ENCODE assay signal across 2 cellular contexts in the genomic region with DNA sequence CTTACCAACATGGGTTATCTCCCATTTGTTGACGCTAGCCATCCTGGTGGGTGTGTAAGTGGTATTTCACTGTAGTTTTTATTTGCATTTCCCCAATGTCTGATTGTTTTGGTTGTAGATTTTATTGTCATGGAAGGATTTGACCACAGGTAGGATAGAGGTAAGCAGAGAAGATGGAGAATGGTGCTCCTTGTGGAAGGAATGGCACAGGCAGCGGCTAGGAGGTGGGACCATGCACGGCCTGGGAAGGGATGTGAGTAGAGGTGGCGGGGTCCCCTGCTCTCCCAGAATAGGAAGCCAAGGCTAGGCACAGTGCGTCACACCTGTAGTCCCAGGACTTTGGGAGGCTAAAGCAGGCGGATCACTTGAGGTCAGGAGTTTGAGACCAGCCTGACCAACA.
TF ChIP-seq lines count a peak whose summit lies in the region.

No MANE protein-coding gene starts in this region.

TF ChIP-seq in GM23338, 12 proteins besides CTCF, POLR2A, EP300 and RAD21:
- no peak for TF ChIP-seq ZNF114 (CRISPR knock-in tag; IDR thresholded peaks at IDR 0.05)
- TF ChIP-seq, protein P1, sequence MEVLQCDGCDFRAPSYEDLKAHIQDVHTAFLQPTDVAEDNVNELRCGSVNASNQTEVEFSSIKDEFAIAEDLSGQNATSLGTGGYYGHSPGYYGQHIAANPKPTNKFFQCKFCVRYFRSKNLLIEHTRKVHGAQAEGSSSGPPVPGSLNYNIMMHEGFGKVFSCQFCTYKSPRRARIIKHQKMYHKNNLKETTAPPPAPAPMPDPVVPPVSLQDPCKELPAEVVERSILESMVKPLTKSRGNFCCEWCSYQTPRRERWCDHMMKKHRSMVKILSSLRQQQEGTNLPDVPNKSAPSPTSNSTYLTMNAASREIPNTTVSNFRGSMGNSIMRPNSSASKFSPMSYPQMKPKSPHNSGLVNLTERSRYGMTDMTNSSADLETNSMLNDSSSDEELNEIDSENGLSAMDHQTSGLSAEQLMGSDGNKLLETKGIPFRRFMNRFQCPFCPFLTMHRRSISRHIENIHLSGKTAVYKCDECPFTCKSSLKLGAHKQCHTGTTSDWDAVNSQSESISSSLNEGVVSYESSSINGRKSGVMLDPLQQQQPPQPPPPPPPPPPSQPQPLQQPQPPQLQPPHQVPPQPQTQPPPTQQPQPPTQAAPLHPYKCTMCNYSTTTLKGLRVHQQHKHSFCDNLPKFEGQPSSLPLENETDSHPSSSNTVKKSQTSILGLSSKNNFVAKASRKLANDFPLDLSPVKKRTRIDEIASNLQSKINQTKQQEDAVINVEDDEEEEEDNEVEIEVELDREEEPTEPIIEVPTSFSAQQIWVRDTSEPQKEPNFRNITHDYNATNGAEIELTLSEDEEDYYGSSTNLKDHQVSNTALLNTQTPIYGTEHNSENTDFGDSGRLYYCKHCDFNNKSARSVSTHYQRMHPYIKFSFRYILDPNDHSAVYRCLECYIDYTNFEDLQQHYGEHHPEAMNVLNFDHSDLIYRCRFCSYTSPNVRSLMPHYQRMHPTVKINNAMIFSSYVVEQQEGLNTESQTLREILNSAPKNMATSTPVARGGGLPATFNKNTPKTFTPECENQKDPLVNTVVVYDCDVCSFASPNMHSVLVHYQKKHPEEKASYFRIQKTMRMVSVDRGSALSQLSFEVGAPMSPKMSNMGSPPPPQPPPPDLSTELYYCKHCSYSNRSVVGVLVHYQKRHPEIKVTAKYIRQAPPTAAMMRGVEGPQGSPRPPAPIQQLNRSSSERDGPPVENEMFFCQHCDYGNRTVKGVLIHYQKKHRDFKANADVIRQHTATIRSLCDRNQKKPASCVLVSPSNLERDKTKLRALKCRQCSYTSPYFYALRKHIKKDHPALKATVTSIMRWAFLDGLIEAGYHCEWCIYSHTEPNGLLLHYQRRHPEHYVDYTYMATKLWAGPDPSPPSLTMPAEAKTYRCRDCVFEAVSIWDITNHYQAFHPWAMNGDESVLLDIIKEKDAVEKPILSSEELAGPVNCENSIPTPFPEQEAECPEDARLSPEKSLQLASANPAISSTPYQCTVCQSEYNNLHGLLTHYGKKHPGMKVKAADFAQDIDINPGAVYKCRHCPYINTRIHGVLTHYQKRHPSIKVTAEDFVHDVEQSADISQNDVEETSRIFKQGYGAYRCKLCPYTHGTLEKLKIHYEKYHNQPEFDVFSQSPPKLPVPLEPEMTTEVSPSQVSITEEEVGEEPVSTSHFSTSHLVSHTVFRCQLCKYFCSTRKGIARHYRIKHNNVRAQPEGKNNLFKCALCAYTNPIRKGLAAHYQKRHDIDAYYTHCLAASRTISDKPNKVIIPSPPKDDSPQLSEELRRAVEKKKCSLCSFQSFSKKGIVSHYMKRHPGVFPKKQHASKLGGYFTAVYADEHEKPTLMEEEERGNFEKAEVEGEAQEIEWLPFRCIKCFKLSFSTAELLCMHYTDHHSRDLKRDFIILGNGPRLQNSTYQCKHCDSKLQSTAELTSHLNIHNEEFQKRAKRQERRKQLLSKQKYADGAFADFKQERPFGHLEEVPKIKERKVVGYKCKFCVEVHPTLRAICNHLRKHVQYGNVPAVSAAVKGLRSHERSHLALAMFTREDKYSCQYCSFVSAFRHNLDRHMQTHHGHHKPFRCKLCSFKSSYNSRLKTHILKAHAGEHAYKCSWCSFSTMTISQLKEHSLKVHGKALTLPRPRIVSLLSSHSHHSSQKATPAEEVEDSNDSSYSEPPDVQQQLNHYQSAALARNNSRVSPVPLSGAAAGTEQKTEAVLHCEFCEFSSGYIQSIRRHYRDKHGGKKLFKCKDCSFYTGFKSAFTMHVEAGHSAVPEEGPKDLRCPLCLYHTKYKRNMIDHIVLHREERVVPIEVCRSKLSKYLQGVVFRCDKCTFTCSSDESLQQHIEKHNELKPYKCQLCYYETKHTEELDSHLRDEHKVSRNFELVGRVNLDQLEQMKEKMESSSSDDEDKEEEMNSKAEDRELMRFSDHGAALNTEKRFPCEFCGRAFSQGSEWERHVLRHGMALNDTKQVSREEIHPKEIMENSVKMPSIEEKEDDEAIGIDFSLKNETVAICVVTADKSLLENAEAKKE (CRISPR knock-in tag; IDR thresholded peaks at IDR 0.05) = no peak
- TF ChIP-seq, protein P2, sequence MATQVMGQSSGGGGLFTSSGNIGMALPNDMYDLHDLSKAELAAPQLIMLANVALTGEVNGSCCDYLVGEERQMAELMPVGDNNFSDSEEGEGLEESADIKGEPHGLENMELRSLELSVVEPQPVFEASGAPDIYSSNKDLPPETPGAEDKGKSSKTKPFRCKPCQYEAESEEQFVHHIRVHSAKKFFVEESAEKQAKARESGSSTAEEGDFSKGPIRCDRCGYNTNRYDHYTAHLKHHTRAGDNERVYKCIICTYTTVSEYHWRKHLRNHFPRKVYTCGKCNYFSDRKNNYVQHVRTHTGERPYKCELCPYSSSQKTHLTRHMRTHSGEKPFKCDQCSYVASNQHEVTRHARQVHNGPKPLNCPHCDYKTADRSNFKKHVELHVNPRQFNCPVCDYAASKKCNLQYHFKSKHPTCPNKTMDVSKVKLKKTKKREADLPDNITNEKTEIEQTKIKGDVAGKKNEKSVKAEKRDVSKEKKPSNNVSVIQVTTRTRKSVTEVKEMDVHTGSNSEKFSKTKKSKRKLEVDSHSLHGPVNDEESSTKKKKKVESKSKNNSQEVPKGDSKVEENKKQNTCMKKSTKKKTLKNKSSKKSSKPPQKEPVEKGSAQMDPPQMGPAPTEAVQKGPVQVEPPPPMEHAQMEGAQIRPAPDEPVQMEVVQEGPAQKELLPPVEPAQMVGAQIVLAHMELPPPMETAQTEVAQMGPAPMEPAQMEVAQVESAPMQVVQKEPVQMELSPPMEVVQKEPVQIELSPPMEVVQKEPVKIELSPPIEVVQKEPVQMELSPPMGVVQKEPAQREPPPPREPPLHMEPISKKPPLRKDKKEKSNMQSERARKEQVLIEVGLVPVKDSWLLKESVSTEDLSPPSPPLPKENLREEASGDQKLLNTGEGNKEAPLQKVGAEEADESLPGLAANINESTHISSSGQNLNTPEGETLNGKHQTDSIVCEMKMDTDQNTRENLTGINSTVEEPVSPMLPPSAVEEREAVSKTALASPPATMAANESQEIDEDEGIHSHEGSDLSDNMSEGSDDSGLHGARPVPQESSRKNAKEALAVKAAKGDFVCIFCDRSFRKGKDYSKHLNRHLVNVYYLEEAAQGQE (IDR thresholded peaks at IDR 0.05; ENCODE audit: unreplicated experiment) = no peak
- TF ChIP-seq POLR2AphosphoS5 (IDR thresholded peaks at IDR 0.05; ENCODE audit: low read depth) = no peak
- TF ChIP-seq, protein P3, sequence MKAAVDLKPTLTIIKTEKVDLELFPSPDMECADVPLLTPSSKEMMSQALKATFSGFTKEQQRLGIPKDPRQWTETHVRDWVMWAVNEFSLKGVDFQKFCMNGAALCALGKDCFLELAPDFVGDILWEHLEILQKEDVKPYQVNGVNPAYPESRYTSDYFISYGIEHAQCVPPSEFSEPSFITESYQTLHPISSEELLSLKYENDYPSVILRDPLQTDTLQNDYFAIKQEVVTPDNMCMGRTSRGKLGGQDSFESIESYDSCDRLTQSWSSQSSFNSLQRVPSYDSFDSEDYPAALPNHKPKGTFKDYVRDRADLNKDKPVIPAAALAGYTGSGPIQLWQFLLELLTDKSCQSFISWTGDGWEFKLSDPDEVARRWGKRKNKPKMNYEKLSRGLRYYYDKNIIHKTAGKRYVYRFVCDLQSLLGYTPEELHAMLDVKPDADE (IDR thresholded peaks at IDR 0.05) = no peak
- TF ChIP-seq JUNB (IDR thresholded peaks at IDR 0.05; ENCODE audit: unreplicated experiment) = no peak
- no peak for TF ChIP-seq ZNF331 (CRISPR knock-in tag; IDR thresholded peaks at IDR 0.05; ENCODE audit: low read depth)
- TF ChIP-seq STAT1 (IDR thresholded peaks at IDR 0.05; ENCODE audit: unreplicated experiment) = no peak

TF ChIP-seq in H1, 55 proteins besides CTCF, POLR2A, EP300 and RAD21:
- no peak for TF ChIP-seq RXRA (IDR thresholded peaks at IDR 0.05; ENCODE audit: insufficient read depth, low read depth, low read length)
- TF ChIP-seq TEAD4 (IDR thresholded peaks at IDR 0.05; ENCODE audit: low read depth, low read length) = peak; percentile 97
